34 cellular contexts compared by ENCODE assay signal in genomic region chr10:128924918-128925317, GRCh38.
"Had no signal": no experiment of that assay in that cellular context is flagged by ENCODE, and none has a peak within 500 bp of the region (broad histone marks: within the 10 kb centered on the region; RNA-seq: fewer than 3 reads in every experiment).

No MANE protein-coding gene starts in this region.

- H3K36me3 ChIP-seq: MG63 had no signal

- H3K4me3 ChIP-seq: MG63 had no signal

- H3K27ac ChIP-seq: KMS-11 had no signal

- DNase-seq: Karpas-422, Kasumi-1, KG1, MG63, MM.1S, MV-4-11, NCI-H1048, NCI-H1092, NCI-H1092 treated with DMSO at 0.1 percent for 48 hours, NCI-H1105, NCI-H1105 treated with DMSO at 0.1 percent for 48 hours, NCI-H1417, NCI-H1417 treated with DMSO at 0.1 percent for 48 hours, NCI-H1436, NCI-H1436 treated with DMSO at 0.1 percent for 48 hours, NCI-H146, NCI-H1694, NCI-H187, NCI-H187 treated with DMSO at 0.1 percent for 48 hours, NCI-H1930, NCI-H2029, NCI-H2029 treated with DMSO at 0.1 percent for 48 hours, NCI-H2081, NCI-H2081 treated with DMSO at 0.1 percent for 48 hours, NCI-H2107, NCI-H2171, NCI-H2171 treated with DMSO at 0.1 percent for 48 hours, NCI-H2227 treated with DMSO at 0.1 percent for 48 hours, NCI-H226, NCI-H345, NCI-H446, NCI-H446 treated with DMSO at 0.1 percent for 48 hours, NCI-H510A had no signal

- H3K27me3 ChIP-seq: MG63 had no signal

- H3K4me2 ChIP-seq: KMS-11 had no signal

- H3K9me3 ChIP-seq: MG63 had no signal

- H3K9ac ChIP-seq: KMS-11 had no signal
